In the genomic region with DNA sequence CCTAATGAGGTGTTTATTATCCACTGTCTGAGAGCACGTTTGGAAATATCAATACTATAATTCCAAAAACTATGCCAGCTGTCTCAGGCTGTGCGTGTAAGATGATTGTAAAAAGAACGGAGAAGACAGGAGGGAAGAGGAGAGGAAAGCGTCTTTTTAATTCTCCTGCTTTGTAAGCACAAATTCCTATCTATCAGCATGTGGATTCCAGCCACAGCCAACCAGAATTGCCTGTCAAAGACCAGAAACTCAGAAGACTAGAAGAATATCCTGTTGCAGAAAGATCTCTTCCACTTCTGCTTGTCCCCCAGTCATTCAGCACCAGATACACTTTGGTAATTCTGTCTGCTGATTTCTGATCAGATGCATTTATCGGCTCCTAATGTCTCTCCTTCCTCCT, we compare ENCODE assay signal across 23 cellular contexts. TPM values are rescaled to one million over a fixed set of nuclear protein-coding genes. Genes with fewer than 3 reads are reported as not detected.
A peak's percentile ranks its signal among the peaks of the same experiment; 100 is the strongest.
DNase-seq lines count a peak whose midpoint lies in the region; ATAC-seq and TF ChIP-seq lines count a peak whose summit lies in the region.
"Had no signal": no experiment of that assay in that cellular context is flagged by ENCODE, and none has a peak within 500 bp of the region (broad histone marks: within the 10 kb centered on the region; RNA-seq: fewer than 3 reads in every experiment).

No MANE protein-coding gene starts in this region.

- H3K4me1 ChIP-seq in right atrium auricular region (peaks cover 0 to 40% of the 10 kb centered on the region in 2 donors), adipocyte (ENCODE audit: control insufficient read depth, insufficient read depth, low read length) (peaks cover 68% of the 10 kb centered on the region), mesenchymal stem cell (ENCODE audit: control insufficient read depth, insufficient read depth, low read depth, low read length) (peaks cover 6% of the 10 kb centered on the region), upper lobe of left lung (peaks cover 0 to 3% (median 0%) of the 10 kb centered on the region in 4 donors)

- no peak for DNase-seq in right atrium auricular region (ENCODE audit: low spot score)
- DNase-seq in cardiac septum (ENCODE audit: low spot score): no peak
- DNase-seq in adipocyte (ENCODE audit: low read depth): peak; percentile 34
- DNase-seq in mesenchymal stem cell: no peak
- no peak for DNase-seq in activated naive CD4-positive, alpha-beta T cell treated with anti-CD3 and anti-CD28 coated beads, Interleukin-2, amount 10 ng/mL, durations not matched to agents 7 days and 5 days
- DNase-seq in upper lobe of left lung: no peak
- DNase-seq in NCI-H2029 (lab: John Stamatoyannopoulos, UW): no peak
- DNase-seq in GM20000 (ENCODE audit: low spot score): no peak
- DNase-seq: activated CD4-positive, alpha-beta memory T cell treated with anti-CD3 and anti-CD28 coated beads, Interleukin-2, amount 10 ng/mL, durations not matched to agents 7 days and 5 days; activated naive CD4-positive, alpha-beta T cell; anterior cingulate cortex; CD4-positive, alpha-beta T cell; DMS153; effector memory CD8-positive, alpha-beta T cell; NCI-H1092 treated with DMSO at 0.1 percent for 48 hours; NCI-H510A; spleen; T-helper 17 cell had no signal

- H3K18ac ChIP-seq in mesenchymal stem cell (ENCODE audit: low read depth in 1 of 2, low read length in 2 of 2): no peak overlapping the region

- H3K4me1 Mint-ChIP-seq in activated naive CD4-positive, alpha-beta T cell treated with anti-CD3 and anti-CD28 coated beads, Interleukin-2, amount 10 ng/mL, durations not matched to agents 7 days and 5 days: no peaks in the 10 kb centered on the region
- H3K4me1 Mint-ChIP-seq: activated CD4-positive, alpha-beta memory T cell treated with anti-CD3 and anti-CD28 coated beads, Interleukin-2, amount 10 ng/mL, durations not matched to agents 7 days and 5 days; T-helper 17 cell had no signal

- no peak for ATAC-seq in upper lobe of left lung (ENCODE audit: low FRiP score in 2 of 2)
- ATAC-seq: effector memory CD8-positive, alpha-beta T cell; natural killer cell treated with Interleukin-12 subunit alpha and Interleukin-12 subunit beta and Interleukin-15 and Interleukin-18, amount 100 ng/mL, for 72 hours; T-helper 17 cell had no signal

- H2BK12ac ChIP-seq in mesenchymal stem cell (ENCODE audit: low read length in 2 of 2): no peak overlapping the region

- no peak overlapping the region for H3K4ac ChIP-seq in mesenchymal stem cell (ENCODE audit: low read depth in 1 of 2, low read length in 2 of 2)

- H3K9ac ChIP-seq in adipocyte (ENCODE audit: low read length) (no peak overlapping the region), mesenchymal stem cell (ENCODE audit: low read length) (peak overlapping the region; percentile 74)

- H3K9me3 ChIP-seq in right atrium auricular region (no peaks in the 10 kb centered on the region), adipocyte (ENCODE audit: control insufficient read depth, low read length) (no peaks in the 10 kb centered on the region), mesenchymal stem cell (ENCODE audit: control insufficient read depth, low read length) (no peaks in the 10 kb centered on the region), upper lobe of left lung (no peaks in the 10 kb centered on the region)
- H3K9me3 ChIP-seq: spleen had no signal

- no peaks in the 10 kb centered on the region for H3K9me3 Mint-ChIP-seq in activated naive CD4-positive, alpha-beta T cell treated with anti-CD3 and anti-CD28 coated beads, Interleukin-2, amount 10 ng/mL, durations not matched to agents 7 days and 5 days
- H3K9me3 Mint-ChIP-seq: activated CD4-positive, alpha-beta memory T cell treated with anti-CD3 and anti-CD28 coated beads, Interleukin-2, amount 10 ng/mL, durations not matched to agents 7 days and 5 days; CD4-positive, alpha-beta T cell; effector memory CD8-positive, alpha-beta T cell; memory B cell; natural killer cell treated with Interleukin-12 subunit alpha and Interleukin-12 subunit beta and Interleukin-15 and Interleukin-18, amount 100 ng/mL, for 72 hours had no signal

- CTCF ChIA-PET in activated naive CD4-positive, alpha-beta T cell treated with anti-CD3 and anti-CD28 coated beads, Interleukin-2, amount 10 ng/mL, durations not matched to agents 7 days and 5 days (lab: Charles Lee): no interaction called here

- peaks cover 22% of the 10 kb centered on the region for H3K79me1 ChIP-seq in mesenchymal stem cell (replicated peaks; ENCODE audit: low read length, poor library complexity, severe bottlenecking)

- H3K27ac Mint-ChIP-seq in activated naive CD4-positive, alpha-beta T cell treated with anti-CD3 and anti-CD28 coated beads, Interleukin-2, amount 10 ng/mL, durations not matched to agents 7 days and 5 days: no peak overlapping the region
- H3K27ac Mint-ChIP-seq: activated CD4-positive, alpha-beta memory T cell treated with anti-CD3 and anti-CD28 coated beads, Interleukin-2, amount 10 ng/mL, durations not matched to agents 7 days and 5 days; CD4-positive, alpha-beta T cell; effector memory CD8-positive, alpha-beta T cell; memory B cell; natural killer cell treated with Interleukin-12 subunit alpha and Interleukin-12 subunit beta and Interleukin-15 and Interleukin-18, amount 100 ng/mL, for 72 hours had no signal

- H2AFZ ChIP-seq in mesenchymal stem cell (ENCODE audit: low read depth, low read length): no peak overlapping the region

- no peak for TF ChIP-seq EP300 in upper lobe of left lung (IDR thresholded peaks at IDR 0.05)

- H3K27ac ChIP-seq in right atrium auricular region: peak overlapping the region; percentile 14 to 61
- H3K27ac ChIP-seq in mesenchymal stem cell (ENCODE audit: low read length, poor library complexity, severe bottlenecking): peak overlapping the region; percentile 87
- peak overlapping the region in 2 of 4 donors; percentile 36 to 51 for H3K27ac ChIP-seq in upper lobe of left lung

- no peak overlapping the region for H4K8ac ChIP-seq in mesenchymal stem cell (ENCODE audit: low read length)

- no peaks in the 10 kb centered on the region for H3K36me3 Mint-ChIP-seq in activated naive CD4-positive, alpha-beta T cell treated with anti-CD3 and anti-CD28 coated beads, Interleukin-2, amount 10 ng/mL, durations not matched to agents 7 days and 5 days
- H3K36me3 Mint-ChIP-seq: memory B cell; natural killer cell treated with Interleukin-12 subunit alpha and Interleukin-12 subunit beta and Interleukin-15 and Interleukin-18, amount 100 ng/mL, for 72 hours had no signal

- H2AK5ac ChIP-seq in mesenchymal stem cell (ENCODE audit: low read length, severe bottlenecking): peak overlapping the region; percentile 21

- H3K14ac ChIP-seq in mesenchymal stem cell (ENCODE audit: low read length in 2 of 2): no peak overlapping the region

- H2BK5ac ChIP-seq in mesenchymal stem cell (ENCODE audit: low read depth, low read length, poor library complexity, severe bottlenecking): no peak overlapping the region

- no peak overlapping the region for H3K4me2 ChIP-seq in mesenchymal stem cell (ENCODE audit: low read length, poor library complexity, severe bottlenecking)

- H3K27me3 Mint-ChIP-seq in activated naive CD4-positive, alpha-beta T cell treated with anti-CD3 and anti-CD28 coated beads, Interleukin-2, amount 10 ng/mL, durations not matched to agents 7 days and 5 days: peaks cover 4% of the 10 kb centered on the region
- H3K27me3 Mint-ChIP-seq: activated CD4-positive, alpha-beta memory T cell treated with anti-CD3 and anti-CD28 coated beads, Interleukin-2, amount 10 ng/mL, durations not matched to agents 7 days and 5 days; CD4-positive, alpha-beta T cell had no signal

- peaks cover 9% of the 10 kb centered on the region for H3K36me3 ChIP-seq in right atrium auricular region
- H3K36me3 ChIP-seq in adipocyte (ENCODE audit: control insufficient read depth, insufficient read depth, low read length, severe bottlenecking): peaks cover 39% of the 10 kb centered on the region
- peaks cover 12 to 69% of the 10 kb centered on the region in 2 experiments for H3K36me3 ChIP-seq in mesenchymal stem cell (ENCODE audit: control insufficient read depth in 1 of 2, insufficient read depth in 2 of 2, low read depth in 1 of 2, low read length in 2 of 2)
- peaks cover 0 to 50% (median 4%) of the 10 kb centered on the region in 4 donors for H3K36me3 ChIP-seq in upper lobe of left lung

- intact Hi-C loops in cardiac septum (cut with DNase I): loop anchor here (5.0 kb wide), 1 partner anchor 179 kb away; no protein-coding TSS in a partner anchor

- TF ChIP-seq POLR2A in upper lobe of left lung (IDR thresholded peaks at IDR 0.05): no peak

- no peak overlapping the region for H3K4me3 Mint-ChIP-seq in activated naive CD4-positive, alpha-beta T cell treated with anti-CD3 and anti-CD28 coated beads, Interleukin-2, amount 10 ng/mL, durations not matched to agents 7 days and 5 days
- H3K4me3 Mint-ChIP-seq: activated CD4-positive, alpha-beta memory T cell treated with anti-CD3 and anti-CD28 coated beads, Interleukin-2, amount 10 ng/mL, durations not matched to agents 7 days and 5 days; CD4-positive, alpha-beta T cell; effector memory CD8-positive, alpha-beta T cell; memory B cell; natural killer cell treated with Interleukin-12 subunit alpha and Interleukin-12 subunit beta and Interleukin-15 and Interleukin-18, amount 100 ng/mL, for 72 hours; T-helper 17 cell had no signal

- H2BK15ac ChIP-seq in mesenchymal stem cell (ENCODE audit: low read depth, poor library complexity, severe bottlenecking): no peak overlapping the region

- H3K27me3 ChIP-seq in right atrium auricular region (no peaks in the 10 kb centered on the region), adipocyte (replicated peaks; ENCODE audit: control insufficient read depth, insufficient read depth, low read length) (no peaks in the 10 kb centered on the region), mesenchymal stem cell (ENCODE audit: control insufficient read depth in 1 of 2, insufficient read depth in 1 of 2, low read length in 2 of 2) (no peaks in the 10 kb centered on the region), upper lobe of left lung (no peaks in the 10 kb centered on the region)

- H3K23ac ChIP-seq in mesenchymal stem cell (ENCODE audit: low read length in 2 of 2): no peak overlapping the region

- H2BK120ac ChIP-seq in mesenchymal stem cell (ENCODE audit: low read depth, low read length): no peak overlapping the region

- no peak overlapping the region for H4K91ac ChIP-seq in mesenchymal stem cell (ENCODE audit: low read length)

- TF ChIP-seq CTCF in right atrium auricular region (IDR thresholded peaks at IDR 0.05) (no peak), upper lobe of left lung (IDR thresholded peaks at IDR 0.05) (no peak), GM20000 (IDR thresholded peaks at IDR 0.05; ENCODE audit: extremely low read depth, missing control alignments) (no peak)

- no peak overlapping the region for H3K4me3 ChIP-seq in right atrium auricular region
- H3K4me3 ChIP-seq in adipocyte (ENCODE audit: low read length): no peak overlapping the region
- H3K4me3 ChIP-seq in mesenchymal stem cell (ENCODE audit: insufficient read depth in 1 of 2, low read depth in 1 of 2, low read length in 2 of 2): peak overlapping the region in 1 of 2 experiments; percentile 19
- H3K4me3 ChIP-seq in upper lobe of left lung: no peak overlapping the region
- H3K4me3 ChIP-seq: spleen had no signal

- WGBS in mesenchymal stem cell: 89% methylated on average over 3 of the region's 5 CpGs
- 79 to 80% methylated on average over 5 of the region's 5 CpGs for WGBS in upper lobe of left lung, 2 donors

RNA-seq across cellular contexts. Expression of a gene that starts 25.8 kb away (rescaled TPM):
- total RNA-seq in right atrium auricular region: under 1 TPM in 1 of 2 donors, not detected in 1; 0.74 TPM
- total RNA-seq in cardiac septum: not detected
- polyA plus RNA-seq in mesenchymal stem cell (2013, experiment 1 of 2): not detected
- not detected for polyA plus RNA-seq in mesenchymal stem cell (2013, experiment 2 of 2)
- not detected for total RNA-seq in upper lobe of left lung
- total RNA-seq: activated CD4-positive, alpha-beta memory T cell treated with anti-CD3 and anti-CD28 coated beads, Interleukin-2, amount 10 ng/mL, durations not matched to agents 7 days and 5 days; CD4-positive, alpha-beta T cell; kidney epithelial cell; LHCN-M2; natural killer cell treated with Interleukin-12 subunit alpha and Interleukin-12 subunit beta and Interleukin-15 and Interleukin-18, amount 100 ng/mL, for 72 hours; Right ventricle myocardium inferior; spleen; T-helper 17 cell had no signal
- polyA plus RNA-seq: spleen had no signal
